Comparison of ENCODE assay signal across 8 cellular contexts in the genomic region with DNA sequence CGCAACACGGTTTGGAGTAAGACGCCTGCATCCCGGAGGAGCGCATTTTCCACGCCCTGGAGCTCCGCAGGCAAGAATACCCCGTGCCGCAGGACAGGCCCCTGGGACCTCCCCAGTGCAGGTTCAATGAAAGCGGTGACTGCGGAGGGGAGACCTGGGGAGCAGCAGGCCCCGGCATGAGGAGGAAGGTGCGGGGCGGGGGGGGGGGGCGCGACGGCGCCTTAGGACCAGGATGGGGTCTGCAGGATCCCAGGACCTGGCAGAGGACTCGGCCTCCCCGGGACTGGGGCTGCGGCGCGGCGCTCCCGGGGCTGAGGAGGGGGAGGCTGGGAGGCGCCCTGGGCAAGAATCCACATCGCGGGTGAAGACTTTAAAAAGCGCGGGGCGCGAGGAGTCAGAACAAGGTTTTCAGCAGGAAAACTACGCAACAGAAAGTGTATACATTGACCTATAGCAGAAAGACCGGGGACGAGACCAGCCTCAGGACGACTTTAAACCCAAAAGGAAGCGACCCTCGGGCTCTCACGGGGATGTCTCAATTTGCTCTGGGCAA. TPM values are rescaled to one million over a fixed set of nuclear protein-coding genes. Genes with fewer than 3 reads are reported as not detected.
A peak's percentile ranks its signal among the peaks of the same experiment; 100 is the strongest.
DNase-seq lines count a peak whose midpoint lies in the region; ATAC-seq and TF ChIP-seq lines count a peak whose summit lies in the region.

No MANE protein-coding gene starts in this region.

- peaks cover 0 to 2% of the 10 kb centered on the region in 2 donors for H3K9me3 Mint-ChIP-seq in activated T-cell treated with anti-CD3 and anti-CD28 coated beads, Interleukin-2, amount 50 U/mL, for 72 hours
- H3K9me3 Mint-ChIP-seq in progenitor cell of endocrine pancreas (ENCODE audit: low read depth): no peaks in the 10 kb centered on the region

- peak overlapping the region; percentile 90 to 96 for H3K4me3 Mint-ChIP-seq in activated T-cell treated with anti-CD3 and anti-CD28 coated beads, Interleukin-2, amount 50 U/mL, for 72 hours
- H3K4me3 Mint-ChIP-seq in progenitor cell of endocrine pancreas (ENCODE audit: low read depth): peak overlapping the region; percentile 94

- H3K36me3 Mint-ChIP-seq in activated T-cell treated with anti-CD3 and anti-CD28 coated beads, Interleukin-2, amount 50 U/mL, for 72 hours (ENCODE audit: insufficient read depth in 2 of 2): peaks cover 12 to 14% of the 10 kb centered on the region in 2 donors
- peaks cover 3% of the 10 kb centered on the region for H3K36me3 Mint-ChIP-seq in progenitor cell of endocrine pancreas (ENCODE audit: insufficient read depth)

- WGBS in heart right ventricle, 2 donors: 0 to 1% methylated on average over 39 of the region's 39 CpGs

- DNase-seq in DMS53 (lab: John Stamatoyannopoulos, UW): peak; percentile 65
- DNase-seq in activated T-cell treated with anti-CD3 and anti-CD28 coated beads, Interleukin-2, amount 50 U/mL, for 72 hours: peak in 1 of 2 donors; percentile 26
- DNase-seq in heart right ventricle: peak in 1 of 2 donors; percentile 26
- DNase-seq in progenitor cell of endocrine pancreas (ENCODE audit: low spot score, unreplicated experiment): no peak
- no peak for DNase-seq in globus pallidus (ENCODE audit: low spot score)
- no peak for DNase-seq in SIG-M5 treated with dmso at 0.1 percent for 504 hours (lab: John Stamatoyannopoulos, UW; ENCODE audit: unreplicated experiment)

- intact Hi-C loops in heart right ventricle (cut with DNase I): loop anchor here in 2 of 10 donors (2.0 to 10.0 kb wide), 2 partner anchors 44 to 100 kb away; partner anchors contain the start of gene ZNF83 (in 1 of the 2)

- no peaks in the 10 kb centered on the region for H3K9me3 ChIP-seq in heart right ventricle

- ATAC-seq in GM19372 (IDR thresholded peaks at IDR 0.05; ENCODE audit: low read depth, unreplicated experiment) (peak; percentile 29), HG03442 (IDR thresholded peaks at IDR 0.05; ENCODE audit: unreplicated experiment) (peak; percentile 20), heart right ventricle (peak in 7 of 8 donors; percentile 7 to 53 (median 40))
- ATAC-seq in activated T-cell treated with anti-CD3 and anti-CD28 coated beads, Interleukin-2, amount 50 U/mL, for 72 hours (replicated peaks in 1 of 2): peak; percentile 44 to 46

- peaks cover 0 to 28% (median 13%) of the 10 kb centered on the region in 9 donors for H3K4me1 ChIP-seq in heart right ventricle

- peaks cover 32% of the 10 kb centered on the region for H3K4me1 Mint-ChIP-seq in activated T-cell treated with anti-CD3 and anti-CD28 coated beads, Interleukin-2, amount 50 U/mL, for 72 hours (ENCODE audit: low read depth)
- peaks cover 40% of the 10 kb centered on the region for H3K4me1 Mint-ChIP-seq in progenitor cell of endocrine pancreas (ENCODE audit: low read depth)

- H3K27me3 ChIP-seq in heart right ventricle: no peaks in the 10 kb centered on the region

- no peak for TF ChIP-seq CTCF in heart right ventricle (IDR thresholded peaks at IDR 0.05)
- no peak for TF ChIP-seq CTCF in progenitor cell of endocrine pancreas (IDR thresholded peaks at IDR 0.05; ENCODE audit: unreplicated experiment)

- H3K27ac ChIP-seq in heart right ventricle: peak overlapping the region; percentile 47 to 97 (median 92)

- peak overlapping the region; percentile 64 to 92 (median 81) for H3K4me3 ChIP-seq in heart right ventricle

- peaks cover 0 to 18% (median 0%) of the 10 kb centered on the region in 9 donors for H3K36me3 ChIP-seq in heart right ventricle

- H3K27me3 Mint-ChIP-seq in activated T-cell treated with anti-CD3 and anti-CD28 coated beads, Interleukin-2, amount 50 U/mL, for 72 hours (ENCODE audit: low read depth): no peaks in the 10 kb centered on the region
- H3K27me3 Mint-ChIP-seq in progenitor cell of endocrine pancreas: no peaks in the 10 kb centered on the region

- peak overlapping the region; percentile 13 for H3K27ac Mint-ChIP-seq in activated T-cell treated with anti-CD3 and anti-CD28 coated beads, Interleukin-2, amount 50 U/mL, for 72 hours
- peak overlapping the region; percentile 98 for H3K27ac Mint-ChIP-seq in progenitor cell of endocrine pancreas

RNA-seq across cellular contexts. Expression of gene ZNF611, which starts 0.4 kb away (rescaled TPM):
- 10 to 100 TPM; 21.3 to 24.7 TPM for total RNA-seq in activated T-cell treated with anti-CD3 and anti-CD28 coated beads, Interleukin-2, amount 50 U/mL, for 72 hours
- total RNA-seq in heart right ventricle (1 to 10 TPM; 7.0 to 9.8 (median 7.7) TPM), progenitor cell of endocrine pancreas (42.9 and 47.3 TPM in 2 replicates)
- 1 to 10 TPM; 2.3 to 5.8 TPM for polyA plus RNA-seq in heart right ventricle

RNA-seq across cellular contexts. Expression of gene ZNF600, which starts 52.2 kb away (rescaled TPM):
- 10 to 100 TPM; 14.1 to 20.9 TPM for total RNA-seq in activated T-cell treated with anti-CD3 and anti-CD28 coated beads, Interleukin-2, amount 50 U/mL, for 72 hours
- total RNA-seq in heart right ventricle (1 to 10 TPM; 1.5 to 4.0 (median 2.5) TPM), progenitor cell of endocrine pancreas (22.5 and 23.1 TPM in 2 replicates)
- polyA plus RNA-seq in heart right ventricle: 1 to 10 TPM; 1.7 to 6.9 TPM
